1 cellular context compared by ENCODE assay signal in the genomic region with DNA sequence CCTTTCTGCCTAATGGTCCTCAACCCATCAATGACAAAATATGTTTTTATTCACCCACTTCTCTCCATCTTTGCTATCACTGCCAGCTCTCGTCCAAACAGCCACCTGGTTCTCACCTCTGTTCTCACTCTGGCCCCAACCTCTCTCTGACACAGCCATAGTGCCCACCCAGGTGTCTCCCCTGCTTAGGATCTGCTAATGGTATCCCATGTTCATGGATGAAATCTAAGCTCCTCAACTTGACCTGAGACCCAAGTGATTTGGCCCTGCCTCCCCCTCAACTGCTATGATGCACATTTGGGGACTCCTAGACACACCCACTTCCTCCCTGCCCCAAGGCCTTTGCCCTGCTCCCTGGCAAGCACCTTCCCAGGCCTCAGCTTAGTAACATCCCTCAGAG.
TF ChIP-seq lines count a peak whose summit lies in the region.

No MANE protein-coding gene starts in this region.

TF ChIP-seq in HEK293, 187 proteins besides CTCF, POLR2A, EP300 and RAD21 (continued from another document):
- TF ChIP-seq, protein P1, sequence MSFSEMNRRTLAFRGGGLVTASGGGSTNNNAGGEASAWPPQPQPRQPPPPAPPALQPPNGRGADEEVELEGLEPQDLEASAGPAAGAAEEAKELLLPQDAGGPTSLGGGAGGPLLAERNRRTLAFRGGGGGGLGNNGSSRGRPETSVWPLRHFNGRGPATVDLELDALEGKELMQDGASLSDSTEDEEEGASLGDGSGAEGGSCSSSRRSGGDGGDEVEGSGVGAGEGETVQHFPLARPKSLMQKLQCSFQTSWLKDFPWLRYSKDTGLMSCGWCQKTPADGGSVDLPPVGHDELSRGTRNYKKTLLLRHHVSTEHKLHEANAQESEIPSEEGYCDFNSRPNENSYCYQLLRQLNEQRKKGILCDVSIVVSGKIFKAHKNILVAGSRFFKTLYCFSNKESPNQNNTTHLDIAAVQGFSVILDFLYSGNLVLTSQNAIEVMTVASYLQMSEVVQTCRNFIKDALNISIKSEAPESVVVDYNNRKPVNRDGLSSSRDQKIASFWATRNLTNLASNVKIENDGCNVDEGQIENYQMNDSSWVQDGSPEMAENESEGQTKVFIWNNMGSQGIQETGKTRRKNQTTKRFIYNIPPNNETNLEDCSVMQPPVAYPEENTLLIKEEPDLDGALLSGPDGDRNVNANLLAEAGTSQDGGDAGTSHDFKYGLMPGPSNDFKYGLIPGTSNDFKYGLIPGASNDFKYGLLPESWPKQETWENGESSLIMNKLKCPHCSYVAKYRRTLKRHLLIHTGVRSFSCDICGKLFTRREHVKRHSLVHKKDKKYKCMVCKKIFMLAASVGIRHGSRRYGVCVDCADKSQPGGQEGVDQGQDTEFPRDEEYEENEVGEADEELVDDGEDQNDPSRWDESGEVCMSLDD (tag by site-specific recombination; IDR thresholded peaks at IDR 0.05) = no peak
